In the genomic region with DNA sequence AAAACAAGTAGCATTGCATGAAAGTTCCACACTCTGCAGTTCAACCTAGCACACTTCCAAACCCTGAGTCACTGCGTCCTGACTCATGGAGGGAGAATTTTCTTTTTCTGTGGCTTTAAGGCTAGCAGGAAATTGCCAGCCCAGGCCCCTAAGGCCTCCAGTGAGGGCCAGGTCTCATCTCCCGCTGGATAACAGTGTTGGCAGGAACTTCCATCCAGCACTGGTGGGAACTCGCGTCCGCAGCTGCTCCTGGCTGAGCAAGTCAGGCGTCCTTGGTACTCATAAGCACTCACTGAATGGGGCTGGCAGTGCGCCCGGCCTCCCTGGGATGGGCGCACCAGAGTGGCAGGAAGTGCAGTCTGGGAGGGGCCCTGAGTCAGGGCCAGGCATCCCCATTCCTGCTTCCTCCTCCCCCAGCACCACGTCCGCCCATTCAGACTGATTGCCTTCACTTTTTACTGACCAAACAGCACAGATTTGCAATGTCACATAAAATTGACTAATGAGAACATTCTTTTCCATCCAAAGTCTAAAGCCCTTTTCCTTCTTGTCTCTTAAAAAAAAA, we compare ENCODE assay signal across 8 cellular contexts. TPM values are rescaled to one million over a fixed set of nuclear protein-coding genes. Genes with fewer than 3 reads are reported as not detected.
A peak's percentile ranks its signal among the peaks of the same experiment; 100 is the strongest.
DNase-seq lines count a peak whose midpoint lies in the region; ATAC-seq and TF ChIP-seq lines count a peak whose summit lies in the region.

No MANE protein-coding gene starts in this region.

- peak overlapping the region; percentile 99 for H2AK5ac ChIP-seq in IMR-90 (ENCODE audit: low read depth, low read length)

- H3K18ac ChIP-seq in IMR-90 (ENCODE audit: low read depth, low read length), result peak overlapping the region; percentile 92

- H3K4me2 ChIP-seq in IMR-90 (ENCODE audit: low read depth, low read length), result peak overlapping the region; percentile 67; the same call in 1 of the 2 replicates

- POLR2A ChIA-PET in IMR-90 (lab: Charles Lee; ENCODE audit: unreplicated experiment), result no interaction called here

- no peak for TF ChIP-seq CTCF in IMR-90 (conservative IDR thresholded peaks at IDR 0.05; ENCODE audit: low read depth, low read length)

- peak overlapping the region; percentile 97; the same call in 1 of the 2 replicates for H4K5ac ChIP-seq in IMR-90 (ENCODE audit: low read depth, low read length)

- peak overlapping the region; percentile 100 for H2BK15ac ChIP-seq in IMR-90 (ENCODE audit: low read depth, low read length)

- H3K36me3 ChIP-seq in IMR-90 (ENCODE audit: control insufficient read depth, insufficient read depth, low read length) (no peaks in the 10 kb centered on the region), SJSA1 (no peaks in the 10 kb centered on the region), mucosa of rectum (ENCODE audit: control insufficient read depth in 2 of 2, insufficient read depth in 2 of 2, low read length in 2 of 2) (no peaks in the 10 kb centered on the region)

- intact Hi-C loops in IMR-90 (cut with micrococcal nuclease), result no loop called here

- peak; percentile 69 for TF ChIP-seq POLR2A in IMR-90 (IDR thresholded peaks at IDR 0.05; ENCODE audit: low read depth, low read length)

- peak overlapping the region; percentile 99 for H2BK5ac ChIP-seq in IMR-90 (ENCODE audit: low read depth, low read length, poor library complexity, severe bottlenecking)

- H3K14ac ChIP-seq in IMR-90 (replicated peaks; ENCODE audit: low read depth, low read length), result peak overlapping the region; percentile 99

- H4K91ac ChIP-seq in IMR-90 (ENCODE audit: insufficient read depth, low read depth, low read length), result peak overlapping the region; percentile 99

- H2BK20ac ChIP-seq in IMR-90 (ENCODE audit: low read depth, low read length), result peak overlapping the region; percentile 99

- H3K27ac ChIP-seq in IMR-90 (ENCODE audit: insufficient read depth, low read length), result peak overlapping the region; percentile 94
- H3K27ac ChIP-seq in SJSA1, result peak overlapping the region; percentile 98
- peak overlapping the region; percentile 100 for H3K27ac ChIP-seq in epithelial cell of prostate
- peak overlapping the region; percentile 93 to 94 for H3K27ac ChIP-seq in mucosa of rectum (ENCODE audit: low read depth in 2 of 2, low read length in 2 of 2)

- peaks cover 0 to 4% of the 10 kb centered on the region in 2 experiments; a peak in 1 of 4 replicates for H3K79me1 ChIP-seq in IMR-90 (ENCODE audit: low read depth in 1 of 2, low read length in 2 of 2)

- 0% methylated on average over 2 of the region's 11 CpGs; no CpG with 5 or more reads in 1 of the 2 experiments for WGBS in IMR-90 (ENCODE audit: extremely low coverage in 2 of 2, insufficient read length in 1 of 2), 2 experiments

- peak overlapping the region; percentile 99 for H3K4ac ChIP-seq in IMR-90 (ENCODE audit: low read depth, low read length)

- BruUV-seq in IMR-90 (replicated peaks; lab: Mats Ljungman, UMichigan), result no TSS peak

- dilution Hi-C loops in IMR-90 (cut with HindIII; ENCODE audit: low sequenced_read_pairs, unreplicated experiment), result no loop called here

- peak overlapping the region; percentile 94; the same call in 1 of the 2 replicates for H3K23ac ChIP-seq in IMR-90 (ENCODE audit: low read depth, low read length)

- CTCF ChIA-PET in IMR-90 (lab: Yijun Ruan, JAX), result no interaction called here

- ATAC-seq in IMR-90 (ENCODE audit: low read depth) (peak; percentile 89), HG02852 (IDR thresholded peaks at IDR 0.05; ENCODE audit: unreplicated experiment) (no peak), GM18861 (IDR thresholded peaks at IDR 0.05; ENCODE audit: unreplicated experiment) (no peak)

- H3K4me3 ChIP-seq in IMR-90 (ENCODE audit: insufficient read depth, low read depth, low read length), result no peak overlapping the region
- H3K4me3 ChIP-seq in SJSA1, result no peak overlapping the region
- H3K4me3 ChIP-seq in mucosa of rectum (ENCODE audit: low read length in 2 of 2), result peak overlapping the region in 1 of 2 donors; percentile 31

- H3K27me3 ChIP-seq in IMR-90 (ENCODE audit: control insufficient read depth, insufficient read depth, low read length) (no peaks in the 10 kb centered on the region), SJSA1 (replicated peaks) (no peaks in the 10 kb centered on the region), mucosa of rectum (ENCODE audit: control insufficient read depth in 2 of 2, insufficient read depth in 2 of 2, low read length in 2 of 2) (no peaks in the 10 kb centered on the region)

- peak overlapping the region; percentile 89 for H2AFZ ChIP-seq in IMR-90 (replicated peaks; ENCODE audit: low read length, poor library complexity)

- peak overlapping the region; percentile 99 for H2AK9ac ChIP-seq in IMR-90 (replicated peaks; ENCODE audit: low read depth, low read length, poor library complexity)

- H3K4me1 ChIP-seq in IMR-90 (ENCODE audit: control insufficient read depth, insufficient read depth, low read length) (peaks cover 29% of the 10 kb centered on the region), SJSA1 (replicated peaks) (peaks cover 53% of the 10 kb centered on the region), mucosa of rectum (ENCODE audit: control insufficient read depth in 2 of 2, insufficient read depth in 2 of 2, low read length in 2 of 2) (peaks cover 50 to 55% of the 10 kb centered on the region in 2 donors)

- TF ChIP-seq RAD21 in IMR-90 (IDR thresholded peaks at IDR 0.05; ENCODE audit: low read length), result no peak

- peak; percentile 76 for DNase-seq in COLO829 (ENCODE audit: low spot score)
- peak; percentile 100 for DNase-seq in IMR-90
- DNase-seq in SJSA1 (ENCODE audit: low read depth in 1 of 2, low spot score in 2 of 2), result peak; percentile 98 to 99
- peak; percentile 99 for DNase-seq in epithelial cell of prostate (ENCODE audit: low read depth, low spot score)
- no peak for DNase-seq in iPS-NIHi7 (ENCODE audit: extremely low spot score)

- no peaks in the 10 kb centered on the region for H3K9me3 ChIP-seq in IMR-90 (ENCODE audit: control insufficient read depth, insufficient read depth, low read length)
- no peaks in the 10 kb centered on the region for H3K9me3 ChIP-seq in SJSA1 (replicated peaks)
- H3K9me3 ChIP-seq in mucosa of rectum (ENCODE audit: control insufficient read depth in 2 of 2, low read length in 2 of 2), result no peaks in the 10 kb centered on the region

- peak overlapping the region; percentile 100 for H2BK120ac ChIP-seq in IMR-90 (ENCODE audit: low read depth, low read length)

- H4K20me1 ChIP-seq in IMR-90 (ENCODE audit: insufficient read depth, low read length), result no peaks in the 10 kb centered on the region

- in situ Hi-C loops in IMR-90 (cut with MboI; ENCODE audit: low sequenced_read_pairs), result no loop called here

- H4K8ac ChIP-seq in IMR-90 (ENCODE audit: low read depth in 2 of 2, low read length in 2 of 2), result peak overlapping the region; percentile 98

- H3K9ac ChIP-seq in IMR-90 (ENCODE audit: low read depth, low read length) (peak overlapping the region; percentile 61; the same call in 1 of the 2 replicates), mucosa of rectum (ENCODE audit: low read depth in 1 of 2, low read length in 2 of 2) (peak overlapping the region; percentile 48 to 62)

- H3K56ac ChIP-seq in IMR-90 (ENCODE audit: extremely low read depth, insufficient read depth, low read length), result peak overlapping the region; percentile 98

- H3K9me1 ChIP-seq in IMR-90 (ENCODE audit: insufficient read depth, low read length), result peaks cover 37% of the 10 kb centered on the region

TF ChIP-seq in IMR-90, 13 proteins besides CTCF, POLR2A, EP300 and RAD21:
- TF ChIP-seq, protein P1, sequence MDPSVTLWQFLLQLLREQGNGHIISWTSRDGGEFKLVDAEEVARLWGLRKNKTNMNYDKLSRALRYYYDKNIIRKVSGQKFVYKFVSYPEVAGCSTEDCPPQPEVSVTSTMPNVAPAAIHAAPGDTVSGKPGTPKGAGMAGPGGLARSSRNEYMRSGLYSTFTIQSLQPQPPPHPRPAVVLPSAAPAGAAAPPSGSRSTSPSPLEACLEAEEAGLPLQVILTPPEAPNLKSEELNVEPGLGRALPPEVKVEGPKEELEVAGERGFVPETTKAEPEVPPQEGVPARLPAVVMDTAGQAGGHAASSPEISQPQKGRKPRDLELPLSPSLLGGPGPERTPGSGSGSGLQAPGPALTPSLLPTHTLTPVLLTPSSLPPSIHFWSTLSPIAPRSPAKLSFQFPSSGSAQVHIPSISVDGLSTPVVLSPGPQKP (IDR thresholded peaks at IDR 0.05; ENCODE audit: borderline replicate concordance, low read depth, low read length), result no peak
- peak; percentile 62; the same call in 1 of the 2 replicates for TF ChIP-seq BHLHE40 (IDR thresholded peaks at IDR 0.05; ENCODE audit: low read depth, low read length)
- TF ChIP-seq RCOR1 (IDR thresholded peaks at IDR 0.05; ENCODE audit: insufficient replicate concordance, low read length), result no peak
- peak; percentile 82; the same call in 1 of the 2 replicates for TF ChIP-seq MAZ (IDR thresholded peaks at IDR 0.05; ENCODE audit: borderline replicate concordance, low read depth, low read length)
- peak; percentile 65; the same call in 1 of the 2 replicates for TF ChIP-seq NFE2L2 (IDR thresholded peaks at IDR 0.05; ENCODE audit: low read depth, low read length)
- TF ChIP-seq CHD1 (IDR thresholded peaks at IDR 0.05; ENCODE audit: low read depth, low read length), result no peak
- 0 out of 2 replicates have a peak, but pooled peaks have one; percentile 18 for TF ChIP-seq MAFK (IDR thresholded peaks at IDR 0.05; ENCODE audit: low read depth, low read length)
- no peak; the same call in 1 of the 2 replicates for TF ChIP-seq SMC3 (IDR thresholded peaks at IDR 0.05; ENCODE audit: low read depth, low read length)
- 0 out of 2 replicates have a peak, but pooled peaks have one; percentile 30 for TF ChIP-seq MXI1 (IDR thresholded peaks at IDR 0.05; ENCODE audit: borderline replicate concordance, low read depth, low read length)
- TF ChIP-seq RFX5 (IDR thresholded peaks at IDR 0.05; ENCODE audit: low read depth, low read length), result no peak
- TF ChIP-seq, protein P2, sequence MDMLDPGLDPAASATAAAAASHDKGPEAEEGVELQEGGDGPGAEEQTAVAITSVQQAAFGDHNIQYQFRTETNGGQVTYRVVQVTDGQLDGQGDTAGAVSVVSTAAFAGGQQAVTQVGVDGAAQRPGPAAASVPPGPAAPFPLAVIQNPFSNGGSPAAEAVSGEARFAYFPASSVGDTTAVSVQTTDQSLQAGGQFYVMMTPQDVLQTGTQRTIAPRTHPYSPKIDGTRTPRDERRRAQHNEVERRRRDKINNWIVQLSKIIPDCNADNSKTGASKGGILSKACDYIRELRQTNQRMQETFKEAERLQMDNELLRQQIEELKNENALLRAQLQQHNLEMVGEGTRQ (IDR thresholded peaks at IDR 0.05; ENCODE audit: low read depth, low read length), result no peak
- peak; percentile 63 for TF ChIP-seq FOS (IDR thresholded peaks at IDR 0.05; ENCODE audit: low read depth, low read length)
- no peak for TF ChIP-seq CEBPB (IDR thresholded peaks at IDR 0.05; ENCODE audit: low read depth, low read length)

RNA-seq across cellular contexts. Expression of a gene that starts 14.3 kb away (rescaled TPM):
- total RNA-seq in IMR-90 (2012; rRNA removed), result 1.6 and 2.2 TPM in 2 replicates
- polyA plus RNA-seq in IMR-90 (2012; rRNA removed), result 1.2 and 1.6 TPM in 2 replicates
- 1.0 and 1.4 TPM in 2 replicates for polyA plus RNA-seq in IMR-90 (2012; cell fraction: cytosol; rRNA removed)
- polyA plus RNA-seq in IMR-90 (2012; cell fraction: nucleus; rRNA removed; ENCODE audit: low replicate concordance), result 0.37 and 0.46 TPM in 2 replicates
- total RNA-seq in SJSA1 (2014; rRNA removed; shearing (Covaris generic)), result not detected in 2 replicates
